Comparison of ENCODE assay signal across 17 cellular contexts in the genomic region with DNA sequence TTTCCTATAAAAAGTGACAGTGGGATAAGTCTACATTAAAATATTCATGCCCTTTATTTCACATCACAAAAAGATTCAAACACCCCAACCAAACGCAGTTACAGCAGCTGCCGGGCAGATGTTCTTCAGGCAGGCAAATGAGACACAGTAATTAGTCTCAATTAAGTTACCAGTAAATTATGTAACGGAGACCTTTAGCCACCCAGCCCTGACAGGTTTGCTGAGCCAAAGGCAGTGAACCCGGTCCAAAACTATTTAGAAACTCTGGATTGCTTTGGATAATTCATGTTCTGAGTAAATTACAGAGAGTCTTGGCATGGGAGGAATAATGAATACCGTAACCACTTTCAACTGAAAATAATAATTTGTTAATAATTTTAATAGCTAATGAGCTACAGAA.
"Had no signal": no experiment of that assay in that cellular context is flagged by ENCODE, and none has a peak within 500 bp of the region (broad histone marks: within the 10 kb centered on the region; RNA-seq: fewer than 3 reads in every experiment).

No MANE protein-coding gene starts in this region.

- H3K27ac ChIP-seq: left ventricle myocardium inferior, psoas muscle, spleen, testis, transverse colon had no signal

- H3K4me3 ChIP-seq: heart right ventricle, left ventricle myocardium inferior, lung, psoas muscle, spleen, testis, transverse colon had no signal

- H3K4me1 ChIP-seq: psoas muscle, spleen, testis, transverse colon had no signal

- H3K9me3 ChIP-seq: testis, transverse colon had no signal

- H3K27me3 ChIP-seq: heart right ventricle, spleen, testis, transverse colon had no signal

- DNase-seq: effector memory CD4-positive, alpha-beta T cell; foreskin melanocyte; heart right ventricle; left ventricle myocardium inferior; mesenchymal stem cell; naive B cell; nephron progenitor cell; retina; spleen; stimulated activated CD4-positive, alpha-beta T cell treated with anti-CD3 and anti-CD28 coated beads, Interleukin-15, amount 100 ng/mL, for 24 hours; stimulated activated CD4-positive, alpha-beta T cell treated with anti-CD3 and anti-CD28 coated beads, Interleukin-1b, Interleukin-23, amount 100 ng/mL, for 48 hours; stimulated activated CD4-positive, alpha-beta T cell treated with anti-CD3 and anti-CD28 coated beads, Interleukin-4, amount 100 ng/mL, for 24 hours; transverse colon had no signal

- H3K36me3 ChIP-seq: heart right ventricle, left ventricle myocardium inferior, spleen, transverse colon had no signal

- ATAC-seq: stimulated activated memory B cell treated with anti-CD40 and anti-IgM and Interleukin-4, amounts not matched to agents 10 μg/mL and 1 μg/mL and 100 μg/mL, for 72 hours had no signal
